Comparison of ENCODE assay signal across 12 cellular contexts in genomic region chr3:136261826-136262225, GRCh38. TPM values are rescaled to one million over a fixed set of nuclear protein-coding genes. Genes with fewer than 3 reads are reported as not detected.
DNase-seq lines count a peak whose midpoint lies in the region; ATAC-seq and TF ChIP-seq lines count a peak whose summit lies in the region.
"Had no signal": no experiment of that assay in that cellular context is flagged by ENCODE, and none has a peak within 500 bp of the region (broad histone marks: within the 10 kb centered on the region; RNA-seq: fewer than 3 reads in every experiment).

No MANE protein-coding gene starts in this region.

- H3K9me3 Mint-ChIP-seq in activated T-helper 17 cell treated with anti-CD3 and anti-CD28 coated beads, Interleukin-2, amount 50 U/mL, for 72 hours, result no peaks in the 10 kb centered on the region
- H3K9me3 Mint-ChIP-seq in glutamatergic neuron (ENCODE audit: unreplicated experiment) (no peaks in the 10 kb centered on the region), T-cell (no peaks in the 10 kb centered on the region)
- H3K9me3 Mint-ChIP-seq in stimulated activated naive B cell treated with anti-CD40 and anti-IgM and Interleukin-4, amounts not matched to agents 10 μg/mL and 1 μg/mL and 100 μg/mL, for 72 hours, result no peaks in the 10 kb centered on the region
- no peaks in the 10 kb centered on the region for H3K9me3 Mint-ChIP-seq in CD8-positive, alpha-beta memory T cell

- H3K36me3 Mint-ChIP-seq in activated T-helper 17 cell treated with anti-CD3 and anti-CD28 coated beads, Interleukin-2, amount 50 U/mL, for 72 hours (ENCODE audit: low read depth), result peaks cover 92% of the 10 kb centered on the region
- H3K36me3 Mint-ChIP-seq in glutamatergic neuron (ENCODE audit: unreplicated experiment), result no peaks in the 10 kb centered on the region
- H3K36me3 Mint-ChIP-seq in stimulated activated naive B cell treated with anti-CD40 and anti-IgM and Interleukin-4, amounts not matched to agents 10 μg/mL and 1 μg/mL and 100 μg/mL, for 72 hours, result peaks cover 42 to 55% of the 10 kb centered on the region in 2 donors
- peaks cover 58% of the 10 kb centered on the region for H3K36me3 Mint-ChIP-seq in T-cell
- peaks cover 22 to 68% (median 33%) of the 10 kb centered on the region in 3 donors for H3K36me3 Mint-ChIP-seq in CD8-positive, alpha-beta memory T cell

- H3K4me1 ChIP-seq in CD8-positive, alpha-beta memory T cell (ENCODE audit: insufficient read depth, low read length), result no peaks in the 10 kb centered on the region

- DNase-seq in activated CD8-positive, alpha-beta memory T cell treated with anti-CD3 and anti-CD28 coated beads for 24 hours, result peak; percentile 3
- DNase-seq in activated CD8-positive, alpha-beta memory T cell treated with anti-CD3 and anti-CD28 coated beads, Interleukin-2, amount 50 U/mL, for 4 hours, result no peak
- DNase-seq in glutamatergic neuron (no peak), T-cell (no peak)
- DNase-seq in stimulated activated naive B cell treated with anti-CD40 and anti-IgM and Interleukin-4, amounts not matched to agents 10 μg/mL and 1 μg/mL and 100 μg/mL, for 72 hours, result no peak
- no peak for DNase-seq in CD8-positive, alpha-beta memory T cell
- DNase-seq: DMS53, KBM-7, NCI-H1048, NCI-H146, NCI-H2081 treated with DMSO at 0.1 percent for 48 hours had no signal

- CTCF ChIA-PET in T-cell (lab: Charles Lee), result interaction anchor here in 1 of 2 donors (0.6 kb wide), 1 partner anchor 248 kb away, joined by 4 read pairs; no protein-coding TSS in a partner anchor
- CTCF ChIA-PET in CD8-positive, alpha-beta memory T cell (lab: Charles Lee), result no interaction called here

- ATAC-seq in activated T-helper 17 cell treated with anti-CD3 and anti-CD28 coated beads, Interleukin-2, amount 50 U/mL, for 72 hours (replicated peaks), result no peak
- ATAC-seq in stimulated activated naive B cell treated with anti-CD40 and anti-IgM and Interleukin-4, amounts not matched to agents 10 μg/mL and 1 μg/mL and 100 μg/mL, for 72 hours (replicated peaks), result no peak
- no peak for ATAC-seq in T-cell (replicated peaks in 1 of 4)

- no peaks in the 10 kb centered on the region for H3K9me3 ChIP-seq in CD8-positive, alpha-beta memory T cell (ENCODE audit: low read length)

- no peak overlapping the region for H3K4me3 Mint-ChIP-seq in activated T-helper 17 cell treated with anti-CD3 and anti-CD28 coated beads, Interleukin-2, amount 50 U/mL, for 72 hours
- H3K4me3 Mint-ChIP-seq in glutamatergic neuron (ENCODE audit: unreplicated experiment), result no peak overlapping the region
- H3K4me3 Mint-ChIP-seq in stimulated activated naive B cell treated with anti-CD40 and anti-IgM and Interleukin-4, amounts not matched to agents 10 μg/mL and 1 μg/mL and 100 μg/mL, for 72 hours, result no peak overlapping the region
- no peak overlapping the region for H3K4me3 Mint-ChIP-seq in T-cell
- H3K4me3 Mint-ChIP-seq in CD8-positive, alpha-beta memory T cell, result no peak overlapping the region

- no peaks in the 10 kb centered on the region for H3K27me3 ChIP-seq in CD8-positive, alpha-beta memory T cell (ENCODE audit: insufficient read depth, low read length, poor library complexity, severe bottlenecking)

- no peak overlapping the region for H3K27ac ChIP-seq in CD8-positive, alpha-beta memory T cell (ENCODE audit: low read depth, low read length)

- H3K27me3 Mint-ChIP-seq in activated T-helper 17 cell treated with anti-CD3 and anti-CD28 coated beads, Interleukin-2, amount 50 U/mL, for 72 hours, result no peaks in the 10 kb centered on the region
- H3K27me3 Mint-ChIP-seq in glutamatergic neuron (ENCODE audit: unreplicated experiment), result no peaks in the 10 kb centered on the region
- no peaks in the 10 kb centered on the region for H3K27me3 Mint-ChIP-seq in stimulated activated naive B cell treated with anti-CD40 and anti-IgM and Interleukin-4, amounts not matched to agents 10 μg/mL and 1 μg/mL and 100 μg/mL, for 72 hours
- H3K27me3 Mint-ChIP-seq in T-cell, result no peaks in the 10 kb centered on the region
- H3K27me3 Mint-ChIP-seq in CD8-positive, alpha-beta memory T cell, result no peaks in the 10 kb centered on the region

- H3K4me1 Mint-ChIP-seq in activated T-helper 17 cell treated with anti-CD3 and anti-CD28 coated beads, Interleukin-2, amount 50 U/mL, for 72 hours, result peaks cover 3% of the 10 kb centered on the region
- H3K4me1 Mint-ChIP-seq in glutamatergic neuron (ENCODE audit: low read depth, unreplicated experiment) (peaks cover 7% of the 10 kb centered on the region), T-cell (peaks cover 0 to 5% (median 1%) of the 10 kb centered on the region in 3 donors)
- peaks cover 0 to 1% of the 10 kb centered on the region in 2 donors for H3K4me1 Mint-ChIP-seq in stimulated activated naive B cell treated with anti-CD40 and anti-IgM and Interleukin-4, amounts not matched to agents 10 μg/mL and 1 μg/mL and 100 μg/mL, for 72 hours
- H3K4me1 Mint-ChIP-seq in CD8-positive, alpha-beta memory T cell, result peaks cover 0 to 3% (median 2%) of the 10 kb centered on the region in 3 donors

- TF ChIP-seq CTCF in glutamatergic neuron (IDR thresholded peaks at IDR 0.05; ENCODE audit: partially characterized antibody, unreplicated experiment), result no peak

- POLR2A ChIA-PET in T-cell (lab: Charles Lee), result no interaction called here
- POLR2A ChIA-PET in CD8-positive, alpha-beta memory T cell (lab: Charles Lee), result no interaction called here

- H3K36me3 ChIP-seq in CD8-positive, alpha-beta memory T cell (ENCODE audit: insufficient read depth, low read length), result peaks cover 18% of the 10 kb centered on the region

- H3K27ac Mint-ChIP-seq in activated T-helper 17 cell treated with anti-CD3 and anti-CD28 coated beads, Interleukin-2, amount 50 U/mL, for 72 hours, result peak overlapping the region; percentile 28
- H3K27ac Mint-ChIP-seq in glutamatergic neuron (ENCODE audit: unreplicated experiment) (peak overlapping the region; percentile 39), T-cell (no peak overlapping the region)
- H3K27ac Mint-ChIP-seq in stimulated activated naive B cell treated with anti-CD40 and anti-IgM and Interleukin-4, amounts not matched to agents 10 μg/mL and 1 μg/mL and 100 μg/mL, for 72 hours, result peak overlapping the region; percentile 11
- peak overlapping the region in 2 of 8 donors; percentile 39 to 45 for H3K27ac Mint-ChIP-seq in CD8-positive, alpha-beta memory T cell

- H3K4me3 ChIP-seq in CD8-positive, alpha-beta memory T cell (ENCODE audit: low read length), result no peak overlapping the region

RNA-seq across cellular contexts. Expression of gene PCCB, which starts 11.7 kb away (rescaled TPM):
- total RNA-seq in activated T-helper 17 cell treated with anti-CD3 and anti-CD28 coated beads, Interleukin-2, amount 50 U/mL, for 72 hours, result 10 to 100 TPM; 26.5 to 40.2 TPM
- total RNA-seq in glutamatergic neuron (ENCODE audit: unreplicated experiment) (28.1 TPM), T-cell (10 to 100 TPM; 13.8 to 19.3 (median 16.1) TPM)
- total RNA-seq in CD8-positive, alpha-beta memory T cell, result 10 to 100 TPM; 40.6 to 41.7 TPM
- polyA plus RNA-seq in CD8-positive, alpha-beta memory T cell, result 33.0 TPM

Comparison
In these comparisons a context has a peak if more than half of its experiments do, and no peak if none do; other contexts are left out.
1. H3K27ac Mint-ChIP-seq: peak in activated T-helper 17 cell treated with anti-CD3 and anti-CD28 coated beads, Interleukin-2, amount 50 U/mL, for 72 hours (single experiment), glutamatergic neuron (single experiment) and stimulated activated naive B cell treated with anti-CD40 and anti-IgM and Interleukin-4, amounts not matched to agents 10 μg/mL and 1 μg/mL and 100 μg/mL, for 72 hours (single experiment); none in T-cell (0 of 2).